Comparison of ENCODE assay signal across 29 cellular contexts in genomic region chr10:16592327-16592854, GRCh38.
"Had no signal": no experiment of that assay in that cellular context is flagged by ENCODE, and none has a peak within 500 bp of the region (broad histone marks: within the 10 kb centered on the region; RNA-seq: fewer than 3 reads in every experiment).

No MANE protein-coding gene starts in this region.

- H3K36me3 ChIP-seq: colonic mucosa had no signal

- H3K4me3 Mint-ChIP-seq: activated CD4-positive, alpha-beta T cell treated with anti-CD3 and anti-CD28 coated beads, Interleukin-2, amount 10 ng/mL, durations not matched to agents 7 days and 5 days; activated CD8-positive, alpha-beta memory T cell treated with anti-CD3 and anti-CD28 coated beads, Interleukin-2, amount 10 ng/mL, durations not matched to agents 7 days and 5 days; activated CD8-positive, alpha-beta T cell treated with anti-CD3 and anti-CD28 coated beads for 36 hours; activated naive CD8-positive, alpha-beta T cell treated with anti-CD3 and anti-CD28 coated beads, Interleukin-2, amount 50 U/mL, for 24 hours; activated T-helper 1 cell treated with anti-CD3 and anti-CD28 coated beads, Interleukin-12 subunit alpha, Interleukin-12 subunit beta, Interleukin-2, Interleukin-4 antibody, amounts not matched to agents 30 ng/mL and 10 ng/mL and 1 ng/mL, durations not matched to agents 14 hours and 24 hours and 36 hours; endodermal cell; naive thymus-derived CD4-positive, alpha-beta T cell; neural crest cell; stimulated activated memory B cell treated with anti-CD40 and anti-IgM and Interleukin-4, amounts not matched to agents 10 μg/mL and 1 μg/mL and 100 μg/mL, for 72 hours; T-cell; T-helper 2 cell treated with Interferon-gamma antibody and Interleukin-4, amounts not matched to agents 5 μg/mL and 100 μg/mL, for 36 hours had no signal

- DNase-seq: activated CD4-positive, alpha-beta T cell treated with anti-CD3 and anti-CD28 coated beads, Interleukin-2, amount 10 ng/mL, durations not matched to agents 7 days and 5 days; activated CD4-positive, CD25-positive, alpha-beta regulatory T cell treated with anti-CD3 and anti-CD28 coated beads, Interleukin-2, amount 50 U/mL, for 72 hours; activated CD8-positive, alpha-beta memory T cell treated with anti-CD3 and anti-CD28 coated beads, Interleukin-2, amount 10 ng/mL, durations not matched to agents 7 days and 5 days; activated CD8-positive, alpha-beta T cell treated with anti-CD3 and anti-CD28 coated beads for 36 hours; activated gamma-delta T cell; activated naive CD4-positive, alpha-beta T cell treated with anti-CD3 and anti-CD28 coated beads, Interleukin-2, amount 50 U/mL, for 16 hours; activated naive CD8-positive, alpha-beta T cell treated with anti-CD3 and anti-CD28 coated beads, Interleukin-2, amount 50 U/mL, for 24 hours; brain microvascular endothelial cell; caudate nucleus; colonic mucosa; endodermal cell; foreskin keratinocyte; lower lobe of right lung; naive thymus-derived CD4-positive, alpha-beta T cell; occipital lobe; sigmoid colon; stimulated activated CD4-positive, alpha-beta T cell treated with anti-CD3 and anti-CD28 coated beads, Interleukin-15, amount 100 ng/mL, for 24 hours; stomach; T-cell; testis; upper lobe of left lung had no signal

- H3K4me1 ChIP-seq: colonic mucosa, foreskin keratinocyte, lower lobe of right lung, sigmoid colon, stomach, testis, upper lobe of left lung had no signal

- ATAC-seq: activated CD8-positive, alpha-beta memory T cell treated with anti-CD3 and anti-CD28 coated beads, Interleukin-2, amount 10 ng/mL, durations not matched to agents 7 days and 5 days; activated CD8-positive, alpha-beta T cell treated with anti-CD3 and anti-CD28 coated beads for 36 hours; activated naive CD8-positive, alpha-beta T cell treated with anti-CD3 and anti-CD28 coated beads, Interleukin-2, amount 50 U/mL, for 24 hours; foreskin keratinocyte; left lobe of liver; lower lobe of right lung; naive thymus-derived CD4-positive, alpha-beta T cell; stimulated activated memory B cell treated with anti-CD40 and anti-IgM and Interleukin-4, amounts not matched to agents 10 μg/mL and 1 μg/mL and 100 μg/mL, for 72 hours; T-cell had no signal

- H3K27me3 Mint-ChIP-seq: activated CD4-positive, alpha-beta T cell treated with anti-CD3 and anti-CD28 coated beads, Interleukin-2, amount 10 ng/mL, durations not matched to agents 7 days and 5 days; activated CD8-positive, alpha-beta memory T cell treated with anti-CD3 and anti-CD28 coated beads, Interleukin-2, amount 10 ng/mL, durations not matched to agents 7 days and 5 days; activated CD8-positive, alpha-beta T cell treated with anti-CD3 and anti-CD28 coated beads for 36 hours; activated naive CD8-positive, alpha-beta T cell treated with anti-CD3 and anti-CD28 coated beads, Interleukin-2, amount 50 U/mL, for 24 hours; naive thymus-derived CD4-positive, alpha-beta T cell; stimulated activated memory B cell treated with anti-CD40 and anti-IgM and Interleukin-4, amounts not matched to agents 10 μg/mL and 1 μg/mL and 100 μg/mL, for 72 hours; T-cell had no signal

- H3K9me3 ChIP-seq: colonic mucosa, lower lobe of right lung, sigmoid colon, stomach, testis, upper lobe of left lung had no signal

- H3K4me1 Mint-ChIP-seq: activated CD4-positive, alpha-beta T cell treated with anti-CD3 and anti-CD28 coated beads, Interleukin-2, amount 10 ng/mL, durations not matched to agents 7 days and 5 days; activated CD8-positive, alpha-beta memory T cell treated with anti-CD3 and anti-CD28 coated beads, Interleukin-2, amount 10 ng/mL, durations not matched to agents 7 days and 5 days; activated naive CD8-positive, alpha-beta T cell treated with anti-CD3 and anti-CD28 coated beads, Interleukin-2, amount 50 U/mL, for 24 hours; naive thymus-derived CD4-positive, alpha-beta T cell; neural crest cell; stimulated activated memory B cell treated with anti-CD40 and anti-IgM and Interleukin-4, amounts not matched to agents 10 μg/mL and 1 μg/mL and 100 μg/mL, for 72 hours; T-cell had no signal

- H3K27ac Mint-ChIP-seq: activated CD4-positive, alpha-beta T cell treated with anti-CD3 and anti-CD28 coated beads, Interleukin-2, amount 10 ng/mL, durations not matched to agents 7 days and 5 days; activated CD8-positive, alpha-beta memory T cell treated with anti-CD3 and anti-CD28 coated beads, Interleukin-2, amount 10 ng/mL, durations not matched to agents 7 days and 5 days; activated CD8-positive, alpha-beta T cell treated with anti-CD3 and anti-CD28 coated beads for 36 hours; activated naive CD8-positive, alpha-beta T cell treated with anti-CD3 and anti-CD28 coated beads, Interleukin-2, amount 50 U/mL, for 24 hours; activated T-helper 1 cell treated with anti-CD3 and anti-CD28 coated beads, Interleukin-12 subunit alpha, Interleukin-12 subunit beta, Interleukin-2, Interleukin-4 antibody, amounts not matched to agents 30 ng/mL and 10 ng/mL and 1 ng/mL, durations not matched to agents 14 hours and 24 hours and 36 hours; endodermal cell; naive thymus-derived CD4-positive, alpha-beta T cell; stimulated activated memory B cell treated with anti-CD40 and anti-IgM and Interleukin-4, amounts not matched to agents 10 μg/mL and 1 μg/mL and 100 μg/mL, for 72 hours; T-cell; T-helper 2 cell treated with Interferon-gamma antibody and Interleukin-4, amounts not matched to agents 5 μg/mL and 100 μg/mL, for 36 hours had no signal

- H3K27ac ChIP-seq: brain microvascular endothelial cell, colonic mucosa, epithelial cell of prostate, foreskin keratinocyte, lower lobe of right lung, sigmoid colon, stomach, testis, upper lobe of left lung, VCaP had no signal

- H3K27me3 ChIP-seq: brain microvascular endothelial cell, colonic mucosa, foreskin keratinocyte, sigmoid colon, stomach, testis, upper lobe of left lung had no signal

- H3K4me3 ChIP-seq: colonic mucosa, lower lobe of right lung, sigmoid colon, smooth muscle cell, stomach, testis, upper lobe of left lung had no signal

- H3K9me3 Mint-ChIP-seq: activated T-helper 1 cell treated with anti-CD3 and anti-CD28 coated beads, Interleukin-12 subunit alpha, Interleukin-12 subunit beta, Interleukin-2, Interleukin-4 antibody, amounts not matched to agents 30 ng/mL and 10 ng/mL and 1 ng/mL, durations not matched to agents 14 hours and 24 hours and 36 hours; endodermal cell; neural crest cell; stimulated activated memory B cell treated with anti-CD40 and anti-IgM and Interleukin-4, amounts not matched to agents 10 μg/mL and 1 μg/mL and 100 μg/mL, for 72 hours; T-helper 2 cell treated with Interferon-gamma antibody and Interleukin-4, amounts not matched to agents 5 μg/mL and 100 μg/mL, for 36 hours had no signal
